ENCODE assay signal across 23 cellular contexts in genomic region chr18:3839481-3840075, GRCh38.
DNase-seq lines count a peak whose midpoint lies in the region; ATAC-seq and TF ChIP-seq lines count a peak whose summit lies in the region.
"Had no signal": no experiment of that assay in that cellular context is flagged by ENCODE, and none has a peak within 500 bp of the region (broad histone marks: within the 10 kb centered on the region; RNA-seq: fewer than 3 reads in every experiment).

No MANE protein-coding gene starts in this region.

- no peak overlapping the region for H3K27ac Mint-ChIP-seq in GM23338
- no peak overlapping the region for H3K27ac Mint-ChIP-seq in neural progenitor cell
- H3K27ac Mint-ChIP-seq: activated CD4-positive, alpha-beta T cell treated with anti-CD3 and anti-CD28 coated beads for 36 hours; activated CD8-positive, alpha-beta T cell treated with anti-CD3 and anti-CD28 coated beads, Interleukin-2, amount 10 ng/mL, durations not matched to agents 7 days and 5 days; effector memory CD8-positive, alpha-beta T cell had no signal

- H3K4me2 ChIP-seq in GM23338: no peak overlapping the region
- peak overlapping the region; percentile 73 for H3K4me2 ChIP-seq in neural progenitor cell
- H3K4me2 ChIP-seq: BLaER1 treated with 17β-estradiol and CSF1 and Interleukin-3, amounts not matched to agents 10 nM and 100 nM had no signal

- no peaks in the 10 kb centered on the region for H3K27me3 Mint-ChIP-seq in GM23338 (ENCODE audit: insufficient read depth, low read depth, poor library complexity)
- no peaks in the 10 kb centered on the region for H3K27me3 Mint-ChIP-seq in neural progenitor cell (ENCODE audit: insufficient read depth, low read depth)

- no peaks in the 10 kb centered on the region; the same call in 1 of the 2 replicates for H4K20me1 ChIP-seq in GM23338 (replicated peaks; ENCODE audit: insufficient read depth)
- H4K20me1 ChIP-seq in neural progenitor cell (ENCODE audit: low read depth): no peaks in the 10 kb centered on the region
- H4K20me1 ChIP-seq: BLaER1 treated with 17β-estradiol and CSF1 and Interleukin-3, amounts not matched to agents 10 nM and 100 nM had no signal

- H3K27me3 ChIP-seq in GM23338 (ENCODE audit: insufficient read depth) (no peaks in the 10 kb centered on the region), neural progenitor cell (no peaks in the 10 kb centered on the region)
- H3K27me3 ChIP-seq: BLaER1 treated with 17β-estradiol and CSF1 and Interleukin-3, amounts not matched to agents 10 nM and 100 nM; colonic mucosa; left lung; tibial artery had no signal

- no peak overlapping the region for H3K9ac ChIP-seq in neural progenitor cell
- H3K9ac ChIP-seq: BLaER1 treated with 17β-estradiol and CSF1 and Interleukin-3, amounts not matched to agents 10 nM and 100 nM had no signal

- no peak overlapping the region for H2AFZ ChIP-seq in GM23338
- no peak overlapping the region for H2AFZ ChIP-seq in neural progenitor cell (replicated peaks)

- TF ChIP-seq CTCF in GM23338 (conservative IDR thresholded peaks at IDR 0.05; ENCODE audit: low read depth in 2 of 2) (no peak), neural progenitor cell (IDR thresholded peaks at IDR 0.05) (no peak)

- DNase-seq in GM23338 (ENCODE audit: low spot score) (peak; percentile 40), NCI-H69 (lab: John Stamatoyannopoulos, UW) (peak; percentile 63), cerebellum (ENCODE audit: low spot score) (peak; percentile 36), neural progenitor cell (ENCODE audit: low spot score) (peak; percentile 90), T-helper 2 cell (no peak), NCI-H187 (lab: John Stamatoyannopoulos, UW) (no peak)
- DNase-seq: activated CD4-positive, alpha-beta T cell treated with anti-CD3 and anti-CD28 coated beads for 36 hours; activated CD8-positive, alpha-beta T cell treated with anti-CD3 and anti-CD28 coated beads, Interleukin-2, amount 10 ng/mL, durations not matched to agents 7 days and 5 days; activated naive CD4-positive, alpha-beta T cell treated with anti-CD3 and anti-CD28 coated beads, Interleukin-2, amount 50 U/mL, for 16 hours; colonic mucosa; DMS53; effector memory CD8-positive, alpha-beta T cell; erythroblast; left lung; NCI-H1048; Right ventricle myocardium superior; stimulated activated CD4-positive, alpha-beta T cell treated with anti-CD3 and anti-CD28 coated beads, Interleukin-12 subunit alpha, Interleukin-12 subunit beta, amount 100 ng/mL, for 4 hours; stimulated activated CD4-positive, alpha-beta T cell treated with anti-CD3 and anti-CD28 coated beads, Interleukin-2, amount 100 ng/mL, for 48 hours; tibial artery had no signal

- H3K27ac ChIP-seq in GM23338 (ENCODE audit: low read depth) (no peak overlapping the region), neural progenitor cell (peak overlapping the region; percentile 99)
- H3K27ac ChIP-seq: BLaER1 treated with 17β-estradiol and CSF1 and Interleukin-3, amounts not matched to agents 10 nM and 100 nM; colonic mucosa; left lung; tibial artery had no signal

- H3K9me2 ChIP-seq in GM23338 (ENCODE audit: insufficient read depth): no peaks in the 10 kb centered on the region

- no peak overlapping the region for H3K4me3 ChIP-seq in GM23338
- H3K4me3 ChIP-seq in neural progenitor cell: peak overlapping the region; percentile 17
- H3K4me3 ChIP-seq: BLaER1 treated with 17β-estradiol and CSF1 and Interleukin-3, amounts not matched to agents 10 nM and 100 nM; colonic mucosa; left lung; tibial artery had no signal

- H3K36me3 ChIP-seq in GM23338 (ENCODE audit: insufficient read depth) (no peaks in the 10 kb centered on the region), neural progenitor cell (no peaks in the 10 kb centered on the region)
- H3K36me3 ChIP-seq: BLaER1 treated with 17β-estradiol and CSF1 and Interleukin-3, amounts not matched to agents 10 nM and 100 nM; colonic mucosa; left lung; tibial artery had no signal

- H3K4me1 ChIP-seq in GM23338 (ENCODE audit: insufficient read depth): peaks cover 18% of the 10 kb centered on the region
- H3K4me1 ChIP-seq in neural progenitor cell: peaks cover 73% of the 10 kb centered on the region
- H3K4me1 ChIP-seq: BLaER1 treated with 17β-estradiol and CSF1 and Interleukin-3, amounts not matched to agents 10 nM and 100 nM; colonic mucosa; left lung; tibial artery had no signal

- H3K9me3 ChIP-seq in neural progenitor cell (ENCODE audit: low read depth): no peaks in the 10 kb centered on the region
- H3K9me3 ChIP-seq: BLaER1 treated with 17β-estradiol and CSF1 and Interleukin-3, amounts not matched to agents 10 nM and 100 nM; colonic mucosa; left lung; tibial artery had no signal

- H3K4me1 Mint-ChIP-seq in GM23338 (peaks cover 19% of the 10 kb centered on the region), neural progenitor cell (peaks cover 47% of the 10 kb centered on the region)
- H3K4me1 Mint-ChIP-seq: activated CD4-positive, alpha-beta T cell treated with anti-CD3 and anti-CD28 coated beads for 36 hours had no signal

- H3F3A ChIP-seq in GM23338 (replicated peaks; ENCODE audit: low read depth): no peaks in the 10 kb centered on the region
- peaks cover 59% of the 10 kb centered on the region for H3F3A ChIP-seq in neural progenitor cell (ENCODE audit: low read depth)

- no peak overlapping the region for H3K4me3 Mint-ChIP-seq in GM23338
- no peak overlapping the region for H3K4me3 Mint-ChIP-seq in neural progenitor cell
- H3K4me3 Mint-ChIP-seq: activated CD4-positive, alpha-beta T cell treated with anti-CD3 and anti-CD28 coated beads for 36 hours; activated CD8-positive, alpha-beta T cell treated with anti-CD3 and anti-CD28 coated beads, Interleukin-2, amount 10 ng/mL, durations not matched to agents 7 days and 5 days; effector memory CD8-positive, alpha-beta T cell had no signal

- H3K9me3 Mint-ChIP-seq in GM23338 (no peaks in the 10 kb centered on the region), neural progenitor cell (no peaks in the 10 kb centered on the region)
- H3K9me3 Mint-ChIP-seq: effector memory CD8-positive, alpha-beta T cell had no signal

- H3K36me3 Mint-ChIP-seq in GM23338 (ENCODE audit: low read depth) (no peaks in the 10 kb centered on the region), neural progenitor cell (no peaks in the 10 kb centered on the region)

- H3K79me2 ChIP-seq in GM23338 (replicated peaks; ENCODE audit: insufficient read depth) (no peaks in the 10 kb centered on the region), neural progenitor cell (ENCODE audit: low read depth) (no peaks in the 10 kb centered on the region)

- peak; percentile 70 for ATAC-seq in GM23338
- ATAC-seq in HG03095 (IDR thresholded peaks at IDR 0.05; ENCODE audit: unreplicated experiment): no peak
- ATAC-seq: activated CD4-positive, alpha-beta T cell treated with anti-CD3 and anti-CD28 coated beads for 36 hours; activated CD8-positive, alpha-beta T cell treated with anti-CD3 and anti-CD28 coated beads, Interleukin-2, amount 10 ng/mL, durations not matched to agents 7 days and 5 days; effector memory CD8-positive, alpha-beta T cell; left lung; Panc1; sciatic nerve had no signal

Comparison
In these comparisons a context has a peak if more than half of its experiments do, and no peak if none do; other contexts are left out.
1. DNase-seq: peak in GM23338 (single experiment), NCI-H69 (single experiment), cerebellum (single experiment) and neural progenitor cell (single experiment); none in T-helper 2 cell (0 of 5) and NCI-H187 (0 of 2).